Comparison of ENCODE assay signal across 10 cellular contexts in the genomic region with DNA sequence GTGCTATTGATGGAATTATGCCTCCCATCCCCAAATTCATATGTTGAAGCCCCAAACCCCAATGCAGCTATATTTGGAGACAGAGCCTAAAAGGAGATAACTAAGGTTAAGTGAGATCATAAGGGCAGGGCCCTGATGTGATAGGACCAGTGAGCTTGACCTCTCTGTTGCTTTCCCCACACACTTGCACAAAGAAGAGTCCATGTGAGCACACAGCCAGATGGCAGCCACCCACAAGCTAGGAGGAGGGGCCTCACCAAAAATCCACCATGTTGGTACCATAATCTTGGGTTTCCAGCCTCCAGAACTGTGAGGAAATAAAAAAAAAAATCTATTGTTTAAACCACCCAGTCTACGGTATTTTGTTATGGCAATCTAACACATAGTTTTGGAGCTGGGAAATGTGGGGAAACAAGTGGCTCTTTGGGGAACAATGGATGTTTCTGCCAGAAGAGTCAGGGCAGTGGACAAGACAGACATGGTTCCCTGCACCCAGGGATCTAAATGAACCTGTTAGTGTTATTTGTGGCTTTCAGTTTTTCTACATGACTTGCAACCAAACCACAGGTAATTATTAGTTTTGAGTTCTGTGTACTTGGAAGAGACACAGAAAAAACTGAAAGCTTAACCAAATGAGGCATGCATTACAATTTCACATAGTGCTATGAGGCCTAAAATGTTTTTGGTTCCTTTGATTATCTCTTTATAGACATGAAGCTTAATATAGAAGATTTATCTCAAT.
A peak's percentile ranks its signal among the peaks of the same experiment; 100 is the strongest.
DNase-seq lines count a peak whose midpoint lies in the region; ATAC-seq lines count a peak whose summit lies in the region.
"Had no signal": no experiment of that assay in that cellular context is flagged by ENCODE, and none has a peak within 500 bp of the region (broad histone marks: within the 10 kb centered on the region; RNA-seq: fewer than 3 reads in every experiment).

No MANE protein-coding gene starts in this region.

- no peak overlapping the region for H3K27ac ChIP-seq in mesendoderm (ENCODE audit: low read depth, low read length)

- DNase-seq in astrocyte of the hippocampus (ENCODE audit: low read depth, low spot score) (peak; percentile 50), mesendoderm (no peak), LoVo (ENCODE audit: low spot score) (no peak), NCI-H69 (lab: John Stamatoyannopoulos, UW) (no peak), NCI-H1048 (lab: John Stamatoyannopoulos, UW) (no peak)

- H2BK5ac ChIP-seq in mesendoderm (ENCODE audit: low read length): no peak overlapping the region

- H3K4me3 ChIP-seq in mesendoderm (ENCODE audit: low read length): no peak overlapping the region
- H3K4me3 ChIP-seq: smooth muscle cell had no signal

- H3K79me1 ChIP-seq in mesendoderm (ENCODE audit: low read length): no peaks in the 10 kb centered on the region

- no peak overlapping the region for H3K23ac ChIP-seq in mesendoderm (ENCODE audit: low read length)

- H3K4ac ChIP-seq in mesendoderm (ENCODE audit: low read depth, low read length): no peak overlapping the region

- no peak overlapping the region for H3K4me2 ChIP-seq in mesendoderm (ENCODE audit: low read length)
- H3K4me2 ChIP-seq: smooth muscle cell had no signal

- ATAC-seq in GM18517 (IDR thresholded peaks at IDR 0.05; ENCODE audit: unreplicated experiment) (peak; percentile 92), GM21447 (IDR thresholded peaks at IDR 0.05; ENCODE audit: unreplicated experiment) (peak; percentile 91), HG03066 (IDR thresholded peaks at IDR 0.05; ENCODE audit: low read depth, unreplicated experiment) (peak; percentile 88)
- ATAC-seq: stimulated activated effector memory CD8-positive, alpha-beta T cell treated with anti-CD3 and anti-CD28 coated beads, Interleukin-12 subunit alpha, Interleukin-12 subunit beta, amount 100 ng/mL, for 72 hours had no signal

- no peak overlapping the region for H3K9ac ChIP-seq in mesendoderm (ENCODE audit: low read length)

- no CpG with 5 or more reads among the region's 1 CpG for WGBS in mesendoderm (ENCODE audit: extremely low coverage, insufficient coverage, low lambda C conversion rate)

- no peaks in the 10 kb centered on the region for H3K36me3 ChIP-seq in mesendoderm (ENCODE audit: control insufficient read depth, insufficient read depth, low read length)

- H3K79me2 ChIP-seq in mesendoderm (ENCODE audit: control insufficient read depth, insufficient read depth, low read length): no peaks in the 10 kb centered on the region

- H3K4me1 ChIP-seq in mesendoderm (ENCODE audit: control insufficient read depth, low read depth, low read length): no peaks in the 10 kb centered on the region

- H4K5ac ChIP-seq in mesendoderm (ENCODE audit: low read length): no peak overlapping the region

- no peak overlapping the region for H2AK5ac ChIP-seq in mesendoderm (ENCODE audit: low read length)

- no peak overlapping the region for H2BK120ac ChIP-seq in mesendoderm (ENCODE audit: low read depth, low read length)

- no peak overlapping the region for H2BK15ac ChIP-seq in mesendoderm (replicated peaks; ENCODE audit: low read depth)

- H3K27me3 ChIP-seq in mesendoderm (ENCODE audit: insufficient read depth, low read length, poor library complexity): no peaks in the 10 kb centered on the region

- H4K8ac ChIP-seq in mesendoderm (ENCODE audit: low read depth, low read length): no peak overlapping the region

- H3K56ac ChIP-seq in mesendoderm (ENCODE audit: low read length): no peak overlapping the region

- no peak overlapping the region for H3K18ac ChIP-seq in mesendoderm (ENCODE audit: low read length)
